Comparison of ENCODE assay signal across 8 cellular contexts in the genomic region with DNA sequence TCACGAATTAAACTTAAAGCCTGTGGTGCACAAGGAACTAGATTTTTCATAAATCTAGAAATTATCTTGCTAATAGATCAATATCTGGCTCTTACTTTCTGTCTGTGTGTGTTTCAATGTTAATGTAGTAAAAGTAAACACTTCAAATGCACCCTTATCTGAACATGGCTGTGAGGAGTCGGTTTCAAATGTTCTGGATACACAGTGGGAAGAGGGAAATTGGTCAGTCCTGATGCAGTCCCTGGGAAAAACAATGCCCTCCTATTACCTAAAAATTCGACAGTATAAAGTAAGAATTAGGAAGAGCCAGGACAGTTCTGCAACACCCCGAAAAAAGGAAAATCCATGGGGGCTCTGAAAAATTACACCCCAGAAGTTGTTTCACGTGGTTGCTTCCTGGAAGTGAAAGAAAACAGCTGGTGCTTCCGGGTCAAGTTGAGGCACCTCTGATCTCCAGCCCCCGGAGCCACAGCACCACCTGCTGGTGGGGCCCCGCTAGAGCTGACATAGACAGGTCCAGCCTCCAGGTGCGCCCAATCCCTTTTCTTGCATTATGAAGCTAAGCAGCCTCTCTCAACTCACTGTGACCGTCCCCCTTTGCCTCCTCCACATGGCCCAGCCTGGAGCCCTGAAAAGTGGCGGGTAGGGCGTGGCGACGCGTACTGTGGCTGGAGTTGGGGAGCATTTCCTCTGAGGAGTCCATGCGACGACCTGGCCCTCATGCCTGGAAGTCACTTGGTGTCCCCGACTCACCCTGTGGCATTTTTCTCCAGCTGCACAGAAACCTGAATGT. TPM values are rescaled to one million over a fixed set of nuclear protein-coding genes. Genes with fewer than 3 reads are reported as not detected.
A peak's percentile ranks its signal among the peaks of the same experiment; 100 is the strongest.
DNase-seq lines count a peak whose midpoint lies in the region; ATAC-seq and TF ChIP-seq lines count a peak whose summit lies in the region.

No MANE protein-coding gene starts in this region.

- H3K27me3 ChIP-seq in Peyer's patch, result no peaks in the 10 kb centered on the region

- H3K4me3 ChIP-seq in GM12865 (ENCODE audit: low read depth, low read length), result no peak overlapping the region
- H3K4me3 ChIP-seq in Peyer's patch, result no peak overlapping the region

- H3K27ac ChIP-seq in Peyer's patch, result no peak overlapping the region

- H3K4me1 ChIP-seq in Peyer's patch, result no peaks in the 10 kb centered on the region

- H3K9me3 ChIP-seq in Peyer's patch, result no peaks in the 10 kb centered on the region

- peak; percentile 49 for TF ChIP-seq CTCF in GM12865 (IDR thresholded peaks at IDR 0.05; ENCODE audit: insufficient read depth, low read depth, low read length, missing control alignments)
- TF ChIP-seq CTCF in Peyer's patch (IDR thresholded peaks at IDR 0.05), result peak in 4 of 6 experiments; percentile 44 to 83 (median 66)

- no peak for TF ChIP-seq POLR2A in Peyer's patch (IDR thresholded peaks at IDR 0.05)

- DNase-seq in A172 (ENCODE audit: low spot score) (peak; percentile 32), GM12865 (ENCODE audit: low read depth) (peak; percentile 46), Peyer's patch (peak in 2 of 3 donors; percentile 73 to 74), cerebellar cortex (ENCODE audit: low spot score) (peak; percentile 7), Ammon's horn (ENCODE audit: low spot score) (no peak)
- peak; percentile 48 for DNase-seq in stimulated activated CD4-positive, alpha-beta T cell treated with anti-CD3 and anti-CD28 coated beads, Interleukin-12 subunit alpha, Interleukin-12 subunit beta, amount 100 ng/mL, for 4 hours
- no peak for DNase-seq in effector CD8-positive, alpha-beta T cell (lab: John Stamatoyannopoulos, UW)

- no peaks in the 10 kb centered on the region for H3K36me3 ChIP-seq in Peyer's patch

- ATAC-seq in HG03108 (IDR thresholded peaks at IDR 0.05; ENCODE audit: unreplicated experiment), result no peak

RNA-seq across cellular contexts. Expression of a gene that starts 8.3 kb away (rescaled TPM):
- total RNA-seq in A172 (2014; rRNA removed; shearing (Covaris generic)), result not detected in 2 replicates
- total RNA-seq in Peyer's patch, result not detected

RNA-seq across cellular contexts. Expression of a gene that starts 22.6 kb away (rescaled TPM):
- total RNA-seq in A172 (2014; rRNA removed; shearing (Covaris generic)), result not detected in 2 replicates
- not detected for total RNA-seq in Peyer's patch

RNA-seq across cellular contexts. Expression of a gene that starts 24.9 kb away (rescaled TPM):
- total RNA-seq in A172 (2014; rRNA removed; shearing (Covaris generic)), result 0.33 TPM in 1 of 2 replicates, not detected in the other
- total RNA-seq in Peyer's patch, result 10 to 100 TPM in 3 of 4 donors, 1 to 10 TPM in 1; 8.3 to 28.0 (median 17.8) TPM

RNA-seq across cellular contexts. Expression of a gene that starts 54.8 kb away (rescaled TPM):
- not detected in 2 replicates for total RNA-seq in A172 (2014; rRNA removed; shearing (Covaris generic))
- 10 to 100 TPM in 2 of 4 donors, 1 to 10 TPM in 1, not detected in 1; 3.4 to 70.2 (median 58.7) TPM for total RNA-seq in Peyer's patch

Comparison
In these comparisons a context has a peak if more than half of its experiments do, and no peak if none do; other contexts are left out.
1. DNase-seq: peak in A172 (single experiment), GM12865 (single experiment), Peyer's patch (2 of 3), cerebellar cortex (single experiment) and stimulated activated CD4-positive, alpha-beta T cell treated with anti-CD3 and anti-CD28 coated beads, Interleukin-12 subunit alpha, Interleukin-12 subunit beta, amount 100 ng/mL, for 4 hours (single experiment); none in Ammon's horn (single experiment) and effector CD8-positive, alpha-beta T cell (single experiment).